ENCODE assay signal across 1 cellular context in the genomic region with DNA sequence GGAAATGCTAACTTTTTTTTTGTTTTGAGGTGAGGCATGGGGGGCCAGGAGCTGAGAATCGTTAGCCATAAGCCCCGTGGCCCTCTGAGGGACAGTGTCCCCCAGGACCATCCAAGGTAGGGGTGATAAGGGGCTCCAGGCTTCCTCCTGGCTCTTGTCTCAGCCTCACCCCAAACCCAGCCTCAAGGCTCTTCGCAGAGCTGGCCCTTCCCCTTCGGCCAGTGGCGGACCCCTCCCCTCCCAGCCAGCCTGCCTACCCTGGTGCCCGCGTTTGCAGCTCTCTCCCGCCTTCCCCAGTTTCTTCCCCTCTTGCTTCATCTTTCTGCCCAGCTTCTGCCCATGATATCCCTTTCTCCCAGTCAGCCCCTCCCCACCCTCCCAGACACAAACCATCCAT.
TF ChIP-seq lines count a peak whose summit lies in the region.

No MANE protein-coding gene starts in this region.

TF ChIP-seq in HepG2, 621 proteins besides CTCF, POLR2A, EP300 and RAD21:
- no peak for TF ChIP-seq TEAD3 (CRISPR knock-in tag; optimal IDR thresholded peaks at IDR 0.05; ENCODE audit: borderline replicate concordance)
- no peak for TF ChIP-seq EHMT2 (IDR thresholded peaks at IDR 0.05; ENCODE audit: borderline replicate concordance, low read depth, low read length)
